In the genomic region with DNA sequence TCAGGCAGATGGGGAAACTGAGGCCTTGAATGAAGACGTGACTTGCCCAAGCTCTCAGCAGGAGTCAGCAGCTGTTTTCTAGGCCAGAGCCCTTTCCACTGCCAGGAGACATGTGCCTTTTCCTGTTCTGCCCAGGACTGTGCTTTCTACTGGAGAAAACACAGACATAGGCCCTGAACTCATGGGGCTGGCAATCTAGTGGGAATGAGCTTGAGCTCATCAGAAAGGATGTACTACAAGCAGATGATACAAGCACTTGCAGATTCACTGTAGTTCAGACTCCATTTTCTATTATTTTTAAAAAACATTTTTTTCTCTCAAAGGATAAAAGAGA, we compare ENCODE assay signal across 31 cellular contexts. TPM values are rescaled to one million over a fixed set of nuclear protein-coding genes. Genes with fewer than 3 reads are reported as not detected.
"Had no signal": no experiment of that assay in that cellular context is flagged by ENCODE, and none has a peak within 500 bp of the region (broad histone marks: within the 10 kb centered on the region; RNA-seq: fewer than 3 reads in every experiment).

No MANE protein-coding gene starts in this region.

- H3K27me3 ChIP-seq: heart right ventricle, hepatocyte, neural progenitor cell, pancreas, sigmoid colon, stomach, testis, thyroid gland, transverse colon, upper lobe of left lung had no signal

- H3K27ac ChIP-seq: heart right ventricle, hepatocyte, lower lobe of right lung, neural progenitor cell, pancreas, prostate gland, stomach, testis, thyroid gland, transverse colon, upper lobe of left lung had no signal

- H3K36me3 Mint-ChIP-seq: mesothelial cell of epicardium; naive B cell; natural killer cell; neural progenitor cell; stimulated activated naive B cell treated with anti-CD40 and anti-IgM and Interleukin-4, amounts not matched to agents 10 μg/mL and 1 μg/mL and 100 μg/mL, for 72 hours had no signal

- H3K4me2 ChIP-seq: hepatocyte, neural progenitor cell had no signal

- H3K36me3 ChIP-seq: lower lobe of right lung, neural progenitor cell, pancreas, prostate gland, stomach, thyroid gland, transverse colon, upper lobe of left lung had no signal

- H3K4me3 ChIP-seq: heart right ventricle, hepatocyte, lower lobe of right lung, neural progenitor cell, pancreas, prostate gland, sigmoid colon, stomach, testis, thyroid gland, transverse colon, upper lobe of left lung had no signal

- H3K9me3 Mint-ChIP-seq: mesothelial cell of epicardium; naive B cell; natural killer cell; neural progenitor cell; stimulated activated naive B cell treated with anti-CD40 and anti-IgM and Interleukin-4, amounts not matched to agents 10 μg/mL and 1 μg/mL and 100 μg/mL, for 72 hours had no signal

- DNase-seq: heart right ventricle; islet precursor cell; left ventricle myocardium superior; lower lobe of right lung; mammary epithelial cell; mesendoderm; naive B cell; natural killer cell; nephron progenitor cell; pancreas; posterior cingulate gyrus; retina; right cardiac atrium; sigmoid colon; small intestine; stimulated activated CD4-positive, alpha-beta T cell treated with anti-CD3 and anti-CD28 coated beads, Interleukin-15, amount 100 ng/mL, for 24 hours; stimulated activated CD4-positive, alpha-beta T cell treated with anti-CD3 and anti-CD28 coated beads, Interleukin-2, amount 100 ng/mL, for 24 hours; stimulated activated CD4-positive, alpha-beta T cell treated with anti-CD3 and anti-CD28 coated beads, Interleukin-4, amount 100 ng/mL, for 1 hour; stimulated activated naive B cell treated with anti-CD40 and anti-IgM and Interleukin-4, amounts not matched to agents 10 μg/mL and 1 μg/mL and 100 μg/mL, for 72 hours; stimulated activated naive CD8-positive, alpha-beta T cell treated with anti-CD3 and anti-CD28 coated beads, Interleukin-15, Interleukin-2, amounts not matched to agents 100 U/mL and 50 U/mL, for 24 hours; stomach; testis; thyroid gland; transverse colon; upper lobe of left lung had no signal

- H3K9ac ChIP-seq: neural progenitor cell had no signal

- H3K79me2 ChIP-seq: hepatocyte had no signal

- H3K4me1 ChIP-seq: lower lobe of right lung, pancreas, prostate gland, stomach, testis, thyroid gland, transverse colon had no signal

- ATAC-seq: heart right ventricle; left ventricle myocardium superior; lower lobe of right lung; natural killer cell; pancreas; stimulated activated naive B cell treated with anti-CD40 and anti-IgM and Interleukin-4, amounts not matched to agents 10 μg/mL and 1 μg/mL and 100 μg/mL, for 72 hours; stimulated activated naive CD8-positive, alpha-beta T cell treated with anti-CD3 and anti-CD28 coated beads, Interleukin-15, Interleukin-2, amounts not matched to agents 100 U/mL and 50 U/mL, for 24 hours had no signal

- H3K4me1 Mint-ChIP-seq: mesothelial cell of epicardium; naive B cell; natural killer cell; stimulated activated naive B cell treated with anti-CD40 and anti-IgM and Interleukin-4, amounts not matched to agents 10 μg/mL and 1 μg/mL and 100 μg/mL, for 72 hours had no signal

- FAIRE-seq: pancreas, small intestine had no signal

- H3K4me3 Mint-ChIP-seq: mesothelial cell of epicardium; naive B cell; natural killer cell; nephron progenitor cell; neural progenitor cell; stimulated activated naive B cell treated with anti-CD40 and anti-IgM and Interleukin-4, amounts not matched to agents 10 μg/mL and 1 μg/mL and 100 μg/mL, for 72 hours had no signal

- H3K27ac Mint-ChIP-seq: mesothelial cell of epicardium; naive B cell; natural killer cell; stimulated activated naive B cell treated with anti-CD40 and anti-IgM and Interleukin-4, amounts not matched to agents 10 μg/mL and 1 μg/mL and 100 μg/mL, for 72 hours had no signal

- H2AFZ ChIP-seq: hepatocyte, neural progenitor cell had no signal

- H3K9me3 ChIP-seq: heart right ventricle, lower lobe of right lung, pancreas, prostate gland, sigmoid colon, stomach, testis, thyroid gland, transverse colon, upper lobe of left lung had no signal

RNA-seq across cellular contexts. Expression of gene MASP1, which starts 14.4 kb away (rescaled TPM):
- total RNA-seq: kidney epithelial cell, mononuclear cell, natural killer cell had no signal
- polyA plus RNA-seq: mammary epithelial cell had no signal
